18 cellular contexts compared by ENCODE assay signal in genomic region chr2:71250945-71251344, GRCh38. TPM values are rescaled to one million over a fixed set of nuclear protein-coding genes. Genes with fewer than 3 reads are reported as not detected.
DNase-seq lines count a peak whose midpoint lies in the region; ATAC-seq, FAIRE-seq and TF ChIP-seq lines count a peak whose summit lies in the region.
"Had no signal": no experiment of that assay in that cellular context is flagged by ENCODE, and none has a peak within 500 bp of the region (broad histone marks: within the 10 kb centered on the region; RNA-seq: fewer than 3 reads in every experiment).

No MANE protein-coding gene starts in this region.

- H3K9me3 ChIP-seq in right cardiac atrium (ENCODE audit: control insufficient read depth, low read length) (no peaks in the 10 kb centered on the region), H1 (ENCODE audit: insufficient read depth in 2 of 2, low read depth in 1 of 2, low read length in 1 of 2) (peaks cover 0 to 4% of the 10 kb centered on the region in 2 experiments; a peak in 1 of 4 replicates)

- H3K27me3 ChIP-seq in right cardiac atrium (ENCODE audit: control insufficient read depth, insufficient read depth), result no peaks in the 10 kb centered on the region
- H3K27me3 ChIP-seq in H1 (replicated peaks in 1 of 4; ENCODE audit: control insufficient read depth in 3 of 4, extremely low read depth in 1 of 4, insufficient read depth in 3 of 4, low read length in 3 of 4), result no peaks in the 10 kb centered on the region
- H3K27me3 ChIP-seq: BLaER1 treated with 17β-estradiol and CSF1 and Interleukin-3, amounts not matched to agents 10 nM and 100 nM had no signal

- ATAC-seq in right cardiac atrium, result no peak
- ATAC-seq in left colon, result no peak

- H4K5ac ChIP-seq in H1 (ENCODE audit: insufficient read length, low read depth, low read length), result no peak overlapping the region

- H3K56ac ChIP-seq in H1 (replicated peaks; ENCODE audit: insufficient read length, low read depth, low read length), result no peak overlapping the region

- peak overlapping the region; percentile 62 for H2AFZ ChIP-seq in H1 (ENCODE audit: low read length)

- no peaks in the 10 kb centered on the region for H3K36me3 ChIP-seq in H1 (ENCODE audit: control insufficient read depth in 2 of 4, insufficient read depth in 4 of 4, low read length in 3 of 4)
- H3K36me3 ChIP-seq: BLaER1 treated with 17β-estradiol and CSF1 and Interleukin-3, amounts not matched to agents 10 nM and 100 nM had no signal

- H3K23ac ChIP-seq in H1 (ENCODE audit: insufficient read length), result no peak overlapping the region

- no peak overlapping the region; a peak in 1 of 4 replicates for H3K4me2 ChIP-seq in H1 (ENCODE audit: insufficient read depth in 1 of 2, low read depth in 2 of 2, low read length in 2 of 2)
- H3K4me2 ChIP-seq: BLaER1 treated with 17β-estradiol and CSF1 and Interleukin-3, amounts not matched to agents 10 nM and 100 nM had no signal

- H3K79me2 ChIP-seq in H1 (ENCODE audit: control insufficient read depth in 1 of 2, insufficient read depth in 2 of 2, low read length in 2 of 2), result no peaks in the 10 kb centered on the region

- no peaks in the 10 kb centered on the region for H3K79me1 ChIP-seq in H1 (ENCODE audit: low read depth, low read length)

- 0 out of 2 replicates have a peak overlapping the region, but pooled peaks have one; percentile 5 for H2BK15ac ChIP-seq in H1 (ENCODE audit: low read length)

- intact Hi-C loops in cardiac septum (cut with DNase I), result no loop called here
- intact Hi-C loops in right cardiac atrium (cut with DNase I), result no loop called here
- intact Hi-C loops in left colon (cut with DNase I, micrococcal nuclease), result no loop called here

- CTCF ChIA-PET in H1 (lab: Charles Lee; ENCODE audit: partially characterized antibody), result interaction anchor here (0.8 to 2.0 kb wide), 6 partner anchors 11 to 210 kb away, joined by 3 to 6 read pairs (median 4); no protein-coding TSS in a partner anchor

- peak; percentile 61 for DNase-seq in cardiac septum (ENCODE audit: low spot score)
- DNase-seq in right cardiac atrium, result no peak
- peak; percentile 75 for DNase-seq in NCI-H748 (lab: John Stamatoyannopoulos, UW; ENCODE audit: unreplicated experiment)
- no peak for DNase-seq in H1 (ENCODE audit: low read depth in 1 of 2, low spot score in 2 of 2)
- no peak for DNase-seq in urothelium cell line (ENCODE audit: low spot score)
- no peak for DNase-seq in pons (ENCODE audit: low spot score)
- no peak for DNase-seq in left colon
- no peak for DNase-seq in activated T-cell treated with anti-CD3 and anti-CD28 coated beads for 4 hours
- DNase-seq: 8988T; AML-193; CD4-positive, CD25-positive, alpha-beta regulatory T cell; DMS 273 treated with DMSO at 0.1 percent for 48 hours; DMS79 had no signal

- no peaks in the 10 kb centered on the region for H3K23me2 ChIP-seq in H1 (ENCODE audit: low read depth, low read length)

- H3K9ac ChIP-seq in H1 (replicated peaks in 1 of 4; ENCODE audit: extremely low read depth in 1 of 4, low read depth in 3 of 4, low read length in 3 of 4), result no peak overlapping the region
- H3K9ac ChIP-seq: BLaER1 treated with 17β-estradiol and CSF1 and Interleukin-3, amounts not matched to agents 10 nM and 100 nM had no signal

- no peak for TF ChIP-seq POLR2A in H1 (IDR thresholded peaks at IDR 0.05; ENCODE audit: control extremely low read depth in 1 of 2, low read depth in 2 of 2, low read length in 2 of 2)

- POLR2A ChIA-PET in H1 (lab: Charles Lee; ENCODE audit: partially characterized antibody), result interaction anchor here (0.9 kb wide), 1 partner anchor 15 kb away, joined by 3 read pairs; no protein-coding TSS in a partner anchor

- no peak overlapping the region for H3K14ac ChIP-seq in H1 (ENCODE audit: insufficient read length)

- peak overlapping the region; percentile 32; the same call in 1 of the 2 replicates for H3K18ac ChIP-seq in H1 (ENCODE audit: extremely low read depth, low read length)

- H2BK120ac ChIP-seq in H1 (replicated peaks; ENCODE audit: low read depth, low read length), result no peak overlapping the region

- peak in 1 of 3 experiments; percentile 2; a peak in 1 of 4 replicates for TF ChIP-seq CTCF in H1 (IDR thresholded peaks at IDR 0.05; ENCODE audit: control extremely low read depth in 1 of 3, insufficient read depth in 1 of 3, low read depth in 1 of 3, low read length in 3 of 3)

- no peak for TF ChIP-seq RAD21 in H1 (IDR thresholded peaks at IDR 0.05 in 1 of 2, conservative IDR thresholded peaks at IDR 0.05 in 1 of 2; ENCODE audit: low read depth in 2 of 2, low read length in 2 of 2)

- no peak overlapping the region for H4K91ac ChIP-seq in H1 (replicated peaks; ENCODE audit: insufficient read length, low read length)

- no peak overlapping the region for H2AK5ac ChIP-seq in H1 (ENCODE audit: low read depth, low read length)

- H2BK20ac ChIP-seq in H1 (ENCODE audit: low read length), result no peak overlapping the region; the same call in 1 of the 2 replicates

- no peak for TF ChIP-seq EP300 in H1 (IDR thresholded peaks at IDR 0.05; ENCODE audit: borderline replicate concordance in 1 of 2, low read depth in 2 of 2, low read length in 2 of 2)

- 94% methylated on average over 8 of the region's 8 CpGs for WGBS in right cardiac atrium
- WGBS in H1 (ENCODE audit: extremely low coverage in 1 of 2, insufficient coverage in 1 of 2, insufficient read length in 1 of 2, insufficient replicate concordance in 2 of 2, low coverage in 1 of 2, low lambda C conversion rate in 2 of 2, missing lambda C conversion rate in 1 of 2), 2 experiments, result 69% methylated on average over 7 of the region's 8 CpGs; no CpG with 5 or more reads in 1 of the 2 experiments

- H3K27ac ChIP-seq in right cardiac atrium (ENCODE audit: low read length) (no peak overlapping the region), H1 (ENCODE audit: low read depth, low read length) (no peak overlapping the region; the same call in 1 of the 2 replicates)
- H3K27ac ChIP-seq: BLaER1 treated with 17β-estradiol and CSF1 and Interleukin-3, amounts not matched to agents 10 nM and 100 nM; HL-60 had no signal

- no peak overlapping the region for H2BK12ac ChIP-seq in H1 (ENCODE audit: low read depth, low read length)

- H3K4ac ChIP-seq in H1 (replicated peaks; ENCODE audit: insufficient read length, low read depth, low read length), result no peak overlapping the region

- H4K20me1 ChIP-seq in H1 (replicated peaks in 1 of 2; ENCODE audit: control insufficient read depth in 1 of 2, insufficient read depth in 2 of 2, low read length in 2 of 2), result no peaks in the 10 kb centered on the region
- H4K20me1 ChIP-seq: BLaER1 treated with 17β-estradiol and CSF1 and Interleukin-3, amounts not matched to agents 10 nM and 100 nM had no signal

- H3K4me3 ChIP-seq in right cardiac atrium (ENCODE audit: low read length) (no peak overlapping the region), H1 (ENCODE audit: extremely low read depth in 1 of 4, insufficient read depth in 2 of 4, low read depth in 3 of 4, low read length in 4 of 4) (no peak overlapping the region)
- H3K4me3 ChIP-seq: BLaER1 treated with 17β-estradiol and CSF1 and Interleukin-3, amounts not matched to agents 10 nM and 100 nM had no signal

- peak overlapping the region; percentile 35; the same call in 1 of the 2 replicates for H4K8ac ChIP-seq in H1 (ENCODE audit: extremely low read depth, insufficient read depth, low read length)

- H3K4me1 ChIP-seq in right cardiac atrium (ENCODE audit: control insufficient read depth, insufficient read depth, low read length) (no peaks in the 10 kb centered on the region), H1 (replicated peaks in 1 of 4; ENCODE audit: control insufficient read depth in 3 of 4, insufficient read depth in 4 of 4, low read length in 3 of 4) (peaks cover 0 to 2% (median 0%) of the 10 kb centered on the region in 4 experiments; a peak in 1 of 7 replicates)
- H3K4me1 ChIP-seq: BLaER1 treated with 17β-estradiol and CSF1 and Interleukin-3, amounts not matched to agents 10 nM and 100 nM had no signal

- 0 out of 2 replicates have a peak overlapping the region, but pooled peaks have one; percentile 10 for H2BK5ac ChIP-seq in H1 (ENCODE audit: low read depth, low read length)

- no peak for FAIRE-seq in H1 (lab: Jason Lieb, UNC)
- peak; percentile 20 for FAIRE-seq in urothelium cell line (lab: Jason Lieb, UNC)
- FAIRE-seq: G401.6, GM12891, H54 had no signal

TF ChIP-seq in H1, 55 proteins besides CTCF, POLR2A, EP300 and RAD21:
- no peak for TF ChIP-seq E2F6 (IDR thresholded peaks at IDR 0.05)
- TF ChIP-seq ZNF274 (IDR thresholded peaks at IDR 0.05; ENCODE audit: borderline replicate concordance, extremely low read depth, low read length), result no peak
- TF ChIP-seq RFX5 (IDR thresholded peaks at IDR 0.05; ENCODE audit: borderline replicate concordance, low read depth, low read length), result no peak
- no peak for TF ChIP-seq JUN (IDR thresholded peaks at IDR 0.05; ENCODE audit: low read depth, low read length)
- no peak for TF ChIP-seq NRF1 (IDR thresholded peaks at IDR 0.05; ENCODE audit: low read depth, low read length)
- no peak for TF ChIP-seq GTF2F1 (IDR thresholded peaks at IDR 0.05; ENCODE audit: borderline replicate concordance, low read depth, low read length)

RNA-seq across cellular contexts. Expression of gene PAIP2B, which starts 24.0 kb away (rescaled TPM):
- total RNA-seq in cardiac septum (30.7 TPM), right cardiac atrium (10 to 100 TPM; 21.5 to 34.5 (median 30.9) TPM), left colon (1 to 10 TPM; 4.7 to 6.3 TPM)
- polyA plus RNA-seq in right cardiac atrium (14.2 TPM), H1 (2011; rRNA removed) (5.7 and 8.4 TPM in 2 replicates)
- 30.4 and 31.3 TPM in 2 replicates for total RNA-seq in H1 (2021; fragmentation: NEBNext Ultra II Directional; extraction: Animal tissue kit (Norgen Biotek cat#: 25700))
- 9.7 TPM for polyA plus RNA-seq in H1 (2011; cell fraction: cytosol; rRNA removed)
- polyA plus RNA-seq in H1 (2011; cell fraction: nucleus; rRNA removed), result 3.7 TPM
- 13.5 to 18.3 TPM (median 14.5 TPM) in 4 replicates for polyA plus RNA-seq in H1 (2012, experiment 1 of 2)
- polyA plus RNA-seq in H1 (2012, experiment 2 of 2), result 2.1 TPM
- polyA plus RNA-seq in H1 (2013, experiment 1 of 2), result 12.5 TPM
- 12.2 TPM for polyA plus RNA-seq in H1 (2013, experiment 2 of 2)
- 15.6 and 18.2 TPM in 2 replicates for polyA minus RNA-seq in H1 (2011; rRNA and poly(A)+ RNA removed)
- 10.4 TPM for polyA minus RNA-seq in H1 (2011; cell fraction: cytosol; rRNA and poly(A)+ RNA removed)
- 7.2 TPM for polyA minus RNA-seq in H1 (2011; cell fraction: nucleus; rRNA and poly(A)+ RNA removed)

Comparison
In these comparisons a context has a peak if more than half of its experiments do, and no peak if none do; other contexts are left out.
1. DNase-seq: peak in cardiac septum (single experiment) and NCI-H748 (single experiment); none in right cardiac atrium (0 of 3), H1 (0 of 2), urothelium cell line (single experiment), pons (single experiment), left colon (0 of 2) and activated T-cell treated with anti-CD3 and anti-CD28 coated beads for 4 hours (single experiment).